Comparison of ENCODE assay signal across 6 cellular contexts in genomic region chr19:54816251-54816650, GRCh38. TPM values are rescaled to one million over a fixed set of nuclear protein-coding genes. Genes with fewer than 3 reads are reported as not detected.
"Had no signal": no experiment of that assay in that cellular context is flagged by ENCODE, and none has a peak within 500 bp of the region (broad histone marks: within the 10 kb centered on the region; RNA-seq: fewer than 3 reads in every experiment).

Gene KIR3DL1 (plus strand): TSS chr19:54816468.

RNA-seq across cellular contexts. Expression of gene KIR3DL1, which starts in this region (rescaled TPM):
- total RNA-seq: GM23248, H4, H7, HepG2, HFFc6, HT1080 had no signal
- polyA plus RNA-seq: GM23248, HepG2 had no signal
